Comparison of ENCODE assay signal across 9 cellular contexts in genomic region chr6:1552296-1552761, GRCh38. TPM values are rescaled to one million over a fixed set of nuclear protein-coding genes. Genes with fewer than 3 reads are reported as not detected.
A peak's percentile ranks its signal among the peaks of the same experiment; 100 is the strongest.
DNase-seq lines count a peak whose midpoint lies in the region; ATAC-seq lines count a peak whose summit lies in the region.
"Had no signal": no experiment of that assay in that cellular context is flagged by ENCODE, and none has a peak within 500 bp of the region (broad histone marks: within the 10 kb centered on the region; RNA-seq: fewer than 3 reads in every experiment).

No MANE protein-coding gene starts in this region.

- in situ Hi-C loops in KBM-7 (cut with MboI; ENCODE audit: low pct_unique_long_range_greater_than_20kb, low sequenced_read_pairs) = no loop called here

- CTCF ChIA-PET in naive thymus-derived CD4-positive, alpha-beta T cell (lab: Charles Lee) = interaction anchor here (1.0 to 1.6 kb wide), 3 partner anchors 17 to 28 kb away, joined by 3 to 11 read pairs (median 4); no protein-coding TSS in a partner anchor

- H3K27me3 Mint-ChIP-seq in naive thymus-derived CD4-positive, alpha-beta T cell = peaks cover 0 to 42% (median 6%) of the 10 kb centered on the region in 5 donors

- H3K36me3 Mint-ChIP-seq in naive thymus-derived CD4-positive, alpha-beta T cell = peaks cover 3 to 23% (median 7%) of the 10 kb centered on the region in 5 donors

- peaks cover 4 to 7% of the 10 kb centered on the region in 2 donors for H3K4me1 ChIP-seq in naive thymus-derived CD4-positive, alpha-beta T cell (ENCODE audit: control insufficient read depth in 2 of 2, insufficient read depth in 2 of 2, low read length in 2 of 2)

- peaks cover 0 to 31% (median 3%) of the 10 kb centered on the region in 11 donors for H3K9me3 Mint-ChIP-seq in naive thymus-derived CD4-positive, alpha-beta T cell

- intact Hi-C loops in naive thymus-derived CD4-positive, alpha-beta T cell (cut with micrococcal nuclease) = loop anchor here in 1 of 2 donors (1.0 kb wide), 1 partner anchor 28 kb away; no protein-coding TSS in a partner anchor

- peak overlapping the region in 3 of 9 donors; percentile 0 to 52 (median 51) for H3K27ac Mint-ChIP-seq in naive thymus-derived CD4-positive, alpha-beta T cell

- no peak overlapping the region for H3K4me3 ChIP-seq in naive thymus-derived CD4-positive, alpha-beta T cell (ENCODE audit: low read length)

- ATAC-seq in naive thymus-derived CD4-positive, alpha-beta T cell = peak; percentile 50
- no peak for ATAC-seq in HG03108 (IDR thresholded peaks at IDR 0.05; ENCODE audit: unreplicated experiment)
- no peak for ATAC-seq in HG02981 (IDR thresholded peaks at IDR 0.05; ENCODE audit: unreplicated experiment)
- no peak for ATAC-seq in GM19395 (IDR thresholded peaks at IDR 0.05; ENCODE audit: unreplicated experiment)
- ATAC-seq: left ventricle myocardium superior had no signal

- H3K27ac ChIP-seq in naive thymus-derived CD4-positive, alpha-beta T cell (ENCODE audit: low read depth, low read length) = no peak overlapping the region

- peaks cover 8 to 49% (median 25%) of the 10 kb centered on the region in 7 donors for H3K4me1 Mint-ChIP-seq in naive thymus-derived CD4-positive, alpha-beta T cell

- no peaks in the 10 kb centered on the region for H3K9me3 ChIP-seq in naive thymus-derived CD4-positive, alpha-beta T cell (ENCODE audit: control insufficient read depth in 2 of 3, low read length in 3 of 3)

- POLR2A ChIA-PET in naive thymus-derived CD4-positive, alpha-beta T cell (lab: Charles Lee) = interaction anchor here (0.7 to 1.9 kb wide), 2 partner anchors 25 to 28 kb away, joined by 3 to 4 read pairs; no protein-coding TSS in a partner anchor

- peak; percentile 63 for DNase-seq in ELR (ENCODE audit: low read depth)
- DNase-seq in KBM-7 = peak; percentile 17
- peak; percentile 32 for DNase-seq in central memory CD4-positive, alpha-beta T cell
- DNase-seq in naive thymus-derived CD4-positive, alpha-beta T cell = peak in 1 of 9 donors; percentile 11
- DNase-seq: activated naive CD4-positive, alpha-beta T cell treated with Interleukin-2 at 50 U/mL for 16 hours; left ventricle myocardium superior had no signal

- no peak overlapping the region for H3K4me3 Mint-ChIP-seq in naive thymus-derived CD4-positive, alpha-beta T cell

- H3K27me3 ChIP-seq in naive thymus-derived CD4-positive, alpha-beta T cell (ENCODE audit: control insufficient read depth in 2 of 2, insufficient read depth in 2 of 2, low read length in 2 of 2) = no peaks in the 10 kb centered on the region

- no peaks in the 10 kb centered on the region for H3K36me3 ChIP-seq in naive thymus-derived CD4-positive, alpha-beta T cell (ENCODE audit: control insufficient read depth in 2 of 3, insufficient read depth in 3 of 3, low read length in 3 of 3)

RNA-seq across cellular contexts. Expression of gene FOXC1, which starts 57.4 kb away (rescaled TPM):
- not detected for total RNA-seq in naive thymus-derived CD4-positive, alpha-beta T cell
- not detected for polyA plus RNA-seq in naive thymus-derived CD4-positive, alpha-beta T cell
